9 cellular contexts compared by ENCODE assay signal in the genomic region with DNA sequence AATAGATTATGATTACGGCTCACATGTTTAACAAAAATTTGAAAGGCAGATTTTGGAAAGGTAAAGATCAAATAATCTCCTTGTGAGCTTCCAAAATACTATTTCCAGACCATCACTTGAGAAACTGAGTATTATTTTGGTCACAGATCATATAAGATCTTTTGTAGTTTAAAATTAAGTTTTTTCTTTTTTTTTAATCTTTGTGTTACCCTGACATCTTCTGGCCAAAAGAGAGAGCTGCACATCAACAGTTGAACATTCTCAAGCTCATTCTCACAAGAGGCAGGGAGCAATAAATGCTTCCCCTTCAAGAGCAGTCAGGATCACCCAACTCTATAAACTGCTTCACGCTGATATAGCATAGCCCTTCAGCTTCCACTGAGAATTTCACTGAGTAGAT. TPM values are rescaled to one million over a fixed set of nuclear protein-coding genes. Genes with fewer than 3 reads are reported as not detected.
DNase-seq lines count a peak whose midpoint lies in the region; ATAC-seq and TF ChIP-seq lines count a peak whose summit lies in the region.
"Had no signal": no experiment of that assay in that cellular context is flagged by ENCODE, and none has a peak within 500 bp of the region (broad histone marks: within the 10 kb centered on the region; RNA-seq: fewer than 3 reads in every experiment).

No MANE protein-coding gene starts in this region.

- H3K9me3 ChIP-seq in SU-DHL-6 (ENCODE audit: insufficient read depth, low read length), result no peaks in the 10 kb centered on the region
- H3K9me3 ChIP-seq: SJSA1 had no signal

- no peak overlapping the region for H3K27ac ChIP-seq in SU-DHL-6 (ENCODE audit: low read depth, low read length)
- H3K27ac ChIP-seq: SJSA1 had no signal

- H3K4me2 ChIP-seq in SU-DHL-6 (ENCODE audit: low read depth, low read length, poor library complexity, severe bottlenecking), result no peak overlapping the region

- in situ Hi-C loops in Caki2 (cut with HindIII; ENCODE audit: low pct_unique_long_range_greater_than_20kb, low sequenced_read_pairs), result no loop called here

- no peaks in the 10 kb centered on the region for H3K9me2 ChIP-seq in SU-DHL-6 (replicated peaks; ENCODE audit: insufficient read depth, low read length)

- no peak overlapping the region for H3K9ac ChIP-seq in SU-DHL-6 (ENCODE audit: low read length)

- DNase-seq in Caki2 (ENCODE audit: low read depth) (peak; percentile 15), kidney epithelial cell (ENCODE audit: low read depth) (no peak), NK-92 (lab: John Stamatoyannopoulos, UW; ENCODE audit: unreplicated experiment) (no peak), cortex of kidney (lab: John Stamatoyannopoulos, UW) (no peak), middle frontal gyrus (ENCODE audit: extremely low spot score, low spot score) (no peak)
- DNase-seq in stimulated activated CD4-positive, alpha-beta T cell treated with anti-CD3 and anti-CD28 coated beads, Interleukin-4, amount 100 ng/mL, for 1 hour, result no peak

- H3F3A ChIP-seq in SU-DHL-6 (ENCODE audit: insufficient read depth), result no peaks in the 10 kb centered on the region

- H4K20me1 ChIP-seq in SU-DHL-6 (ENCODE audit: low read depth, low read length), result no peaks in the 10 kb centered on the region

- H3K27me3 ChIP-seq in SU-DHL-6 (ENCODE audit: low read length), result no peaks in the 10 kb centered on the region
- H3K27me3 ChIP-seq in kidney epithelial cell (ENCODE audit: control insufficient read depth, insufficient read depth, low read length), result no peaks in the 10 kb centered on the region
- H3K27me3 ChIP-seq: SJSA1 had no signal

- TF ChIP-seq CTCF in SU-DHL-6 (IDR thresholded peaks at IDR 0.05; ENCODE audit: insufficient read depth, low read length, poor library complexity, severe bottlenecking) (peak; percentile 24), kidney epithelial cell (IDR thresholded peaks at IDR 0.05; ENCODE audit: insufficient read depth, low read length, poor library complexity, severe bottlenecking) (peak; percentile 53)

- H3K36me3 ChIP-seq in SU-DHL-6 (ENCODE audit: low read length), result peaks cover 2% of the 10 kb centered on the region; the same call in 1 of the 2 replicates
- H3K36me3 ChIP-seq in kidney epithelial cell (ENCODE audit: control insufficient read depth, insufficient read depth, low read length), result no peaks in the 10 kb centered on the region

- H3K4me3 ChIP-seq in SU-DHL-6 (ENCODE audit: insufficient read depth, low read length, poor library complexity, severe bottlenecking) (no peak overlapping the region), kidney epithelial cell (ENCODE audit: low read depth, low read length) (no peak overlapping the region)
- H3K4me3 ChIP-seq: SJSA1 had no signal

- no peaks in the 10 kb centered on the region for H3K79me2 ChIP-seq in SU-DHL-6 (ENCODE audit: insufficient read depth, low read length)

- ATAC-seq in GM21723 (IDR thresholded peaks at IDR 0.05; ENCODE audit: unreplicated experiment), result peak; percentile 51

- no peak overlapping the region for H2AFZ ChIP-seq in SU-DHL-6 (ENCODE audit: low read depth, low read length, severe bottlenecking)

RNA-seq across cellular contexts. Expression of a gene that starts 15.9 kb away (rescaled TPM):
- total RNA-seq in Caki2 (2014; rRNA removed; shearing (Covaris generic); ENCODE audit: low replicate concordance), result 11.7 and 20.1 TPM in 2 replicates
- total RNA-seq in kidney epithelial cell, result 16.2 and 21.1 TPM in 2 replicates

RNA-seq across cellular contexts. Expression of a gene that starts 43.1 kb away (rescaled TPM):
- total RNA-seq in Caki2 (2014; rRNA removed; shearing (Covaris generic); ENCODE audit: low replicate concordance), result not detected in 2 replicates
- total RNA-seq in kidney epithelial cell, result not detected in 2 replicates
- total RNA-seq: SJSA1 had no signal
